Comparison of ENCODE assay signal across 10 cellular contexts in genomic region chr1:44407430-44408180, GRCh38. TPM values are rescaled to one million over a fixed set of nuclear protein-coding genes. Genes with fewer than 3 reads are reported as not detected.
DNase-seq lines count a peak whose midpoint lies in the region; ATAC-seq lines count a peak whose summit lies in the region.
"Had no signal": no experiment of that assay in that cellular context is flagged by ENCODE, and none has a peak within 500 bp of the region (broad histone marks: within the 10 kb centered on the region; RNA-seq: fewer than 3 reads in every experiment).

No MANE protein-coding gene starts in this region.

- H3K4me2 ChIP-seq in Karpas-422 (ENCODE audit: low read depth, low read length, poor library complexity, severe bottlenecking) = no peak overlapping the region

- H3K36me3 ChIP-seq in iPS DF 6.9 (ENCODE audit: control insufficient read depth, insufficient read depth, low read length) = no peaks in the 10 kb centered on the region
- H3K36me3 ChIP-seq in Karpas-422 (ENCODE audit: insufficient read depth, low read length) = no peaks in the 10 kb centered on the region

- H3K9me3 ChIP-seq in iPS DF 6.9 (ENCODE audit: control insufficient read depth, insufficient read depth, low read length) (no peaks in the 10 kb centered on the region), Karpas-422 (ENCODE audit: low read length) (no peaks in the 10 kb centered on the region)

- no peaks in the 10 kb centered on the region for H3K9me2 ChIP-seq in Karpas-422 (replicated peaks; ENCODE audit: insufficient read depth, low read length)

- no peak overlapping the region for H2AFZ ChIP-seq in Karpas-422 (ENCODE audit: low read length)
- H2AFZ ChIP-seq: parathyroid adenoma had no signal

- peak; percentile 51 for DNase-seq in NCI-H748 (lab: John Stamatoyannopoulos, UW; ENCODE audit: unreplicated experiment)
- no peak for DNase-seq in NCI-H748 treated with DMSO at 0.1 percent for 48 hours (lab: John Stamatoyannopoulos, UW)
- DNase-seq in activated T-helper 1 cell treated with anti-CD3 and anti-CD28 coated beads, Interleukin-12 subunit alpha, Interleukin-12 subunit beta, Interleukin-2, Interleukin-4 antibody, amounts not matched to agents 30 ng/mL and 10 ng/mL and 1 ng/mL, durations not matched to agents 14 hours and 24 hours and 36 hours (ENCODE audit: low spot score) = no peak
- DNase-seq in iPS DF 6.9 (ENCODE audit: low read depth, low spot score) = no peak
- no peak for DNase-seq in stimulated activated naive B cell treated with anti-CD40 and anti-IgM and Interleukin-4, amounts not matched to agents 10 μg/mL and 1 μg/mL and 100 μg/mL, for 72 hours
- DNase-seq in Karpas-422 = no peak
- DNase-seq in DMS79 (lab: John Stamatoyannopoulos, UW) = no peak

- H3K27me3 ChIP-seq in iPS DF 6.9 (ENCODE audit: control insufficient read depth, insufficient read depth, low read length) (peaks cover 21% of the 10 kb centered on the region; the same call in 1 of the 2 replicates), Karpas-422 (ENCODE audit: low read length) (no peaks in the 10 kb centered on the region)

- intact Hi-C loops in activated T-helper 1 cell treated with anti-CD3 and anti-CD28 coated beads, Interleukin-12 subunit alpha, Interleukin-12 subunit beta, Interleukin-2, Interleukin-4 antibody, amounts not matched to agents 30 ng/mL and 10 ng/mL and 1 ng/mL, durations not matched to agents 14 hours and 24 hours and 36 hours (cut with micrococcal nuclease) = loop anchor here (1.0 kb wide), 1 partner anchor 10 kb away; no protein-coding TSS in a partner anchor

- no peaks in the 10 kb centered on the region for H3K9me3 Mint-ChIP-seq in activated T-helper 1 cell treated with anti-CD3 and anti-CD28 coated beads, Interleukin-12 subunit alpha, Interleukin-12 subunit beta, Interleukin-2, Interleukin-4 antibody, amounts not matched to agents 30 ng/mL and 10 ng/mL and 1 ng/mL, durations not matched to agents 14 hours and 24 hours and 36 hours
- H3K9me3 Mint-ChIP-seq in stimulated activated naive B cell treated with anti-CD40 and anti-IgM and Interleukin-4, amounts not matched to agents 10 μg/mL and 1 μg/mL and 100 μg/mL, for 72 hours = peaks cover 0 to 6% of the 10 kb centered on the region in 2 donors

- H3K36me3 Mint-ChIP-seq in activated T-helper 1 cell treated with anti-CD3 and anti-CD28 coated beads, Interleukin-12 subunit alpha, Interleukin-12 subunit beta, Interleukin-2, Interleukin-4 antibody, amounts not matched to agents 30 ng/mL and 10 ng/mL and 1 ng/mL, durations not matched to agents 14 hours and 24 hours and 36 hours (ENCODE audit: low read depth) = no peaks in the 10 kb centered on the region
- no peaks in the 10 kb centered on the region for H3K36me3 Mint-ChIP-seq in stimulated activated naive B cell treated with anti-CD40 and anti-IgM and Interleukin-4, amounts not matched to agents 10 μg/mL and 1 μg/mL and 100 μg/mL, for 72 hours

- no peaks in the 10 kb centered on the region for H3K79me2 ChIP-seq in Karpas-422 (ENCODE audit: low read length)
- H3K79me2 ChIP-seq: parathyroid adenoma had no signal

- peak overlapping the region; percentile 65 for H3K4me3 ChIP-seq in iPS DF 6.9 (ENCODE audit: low read length)
- no peak overlapping the region for H3K4me3 ChIP-seq in Karpas-422 (ENCODE audit: low read length)

- H3K4me3 Mint-ChIP-seq in activated T-helper 1 cell treated with anti-CD3 and anti-CD28 coated beads, Interleukin-12 subunit alpha, Interleukin-12 subunit beta, Interleukin-2, Interleukin-4 antibody, amounts not matched to agents 30 ng/mL and 10 ng/mL and 1 ng/mL, durations not matched to agents 14 hours and 24 hours and 36 hours = no peak overlapping the region
- H3K4me3 Mint-ChIP-seq in stimulated activated naive B cell treated with anti-CD40 and anti-IgM and Interleukin-4, amounts not matched to agents 10 μg/mL and 1 μg/mL and 100 μg/mL, for 72 hours = peak overlapping the region; percentile 91 to 93

- peaks cover 38% of the 10 kb centered on the region for H3K27me3 Mint-ChIP-seq in activated T-helper 1 cell treated with anti-CD3 and anti-CD28 coated beads, Interleukin-12 subunit alpha, Interleukin-12 subunit beta, Interleukin-2, Interleukin-4 antibody, amounts not matched to agents 30 ng/mL and 10 ng/mL and 1 ng/mL, durations not matched to agents 14 hours and 24 hours and 36 hours (ENCODE audit: insufficient read depth)
- peaks cover 33 to 36% of the 10 kb centered on the region in 2 donors for H3K27me3 Mint-ChIP-seq in stimulated activated naive B cell treated with anti-CD40 and anti-IgM and Interleukin-4, amounts not matched to agents 10 μg/mL and 1 μg/mL and 100 μg/mL, for 72 hours

- H4K20me1 ChIP-seq in Karpas-422 (ENCODE audit: insufficient read depth, low read depth, low read length) = no peaks in the 10 kb centered on the region

- peak overlapping the region; percentile 5 for H3K27ac Mint-ChIP-seq in activated T-helper 1 cell treated with anti-CD3 and anti-CD28 coated beads, Interleukin-12 subunit alpha, Interleukin-12 subunit beta, Interleukin-2, Interleukin-4 antibody, amounts not matched to agents 30 ng/mL and 10 ng/mL and 1 ng/mL, durations not matched to agents 14 hours and 24 hours and 36 hours
- H3K27ac Mint-ChIP-seq in stimulated activated naive B cell treated with anti-CD40 and anti-IgM and Interleukin-4, amounts not matched to agents 10 μg/mL and 1 μg/mL and 100 μg/mL, for 72 hours = peak overlapping the region; percentile 86

- H3K27ac ChIP-seq in iPS DF 6.9 (ENCODE audit: low read length) (no peak overlapping the region), Karpas-422 (ENCODE audit: low read length) (no peak overlapping the region)
- H3K27ac ChIP-seq: parathyroid adenoma, SK-N-MC had no signal

- no CpG with 5 or more reads among the region's 83 CpGs for WGBS in iPS DF 6.9 (ENCODE audit: insufficient coverage, insufficient read length)

- peaks cover 21% of the 10 kb centered on the region for H3K4me1 Mint-ChIP-seq in activated T-helper 1 cell treated with anti-CD3 and anti-CD28 coated beads, Interleukin-12 subunit alpha, Interleukin-12 subunit beta, Interleukin-2, Interleukin-4 antibody, amounts not matched to agents 30 ng/mL and 10 ng/mL and 1 ng/mL, durations not matched to agents 14 hours and 24 hours and 36 hours (ENCODE audit: low read depth)
- peaks cover 16 to 45% of the 10 kb centered on the region in 2 donors for H3K4me1 Mint-ChIP-seq in stimulated activated naive B cell treated with anti-CD40 and anti-IgM and Interleukin-4, amounts not matched to agents 10 μg/mL and 1 μg/mL and 100 μg/mL, for 72 hours

- H3K9ac ChIP-seq in Karpas-422 (ENCODE audit: low read length) = no peak overlapping the region
- H3K9ac ChIP-seq: parathyroid adenoma had no signal

- H3K4me1 ChIP-seq in iPS DF 6.9 (ENCODE audit: control insufficient read depth, insufficient read depth, low read length) (no peaks in the 10 kb centered on the region), Karpas-422 (ENCODE audit: low read length) (no peaks in the 10 kb centered on the region; the same call in 1 of the 2 replicates)
- H3K4me1 ChIP-seq: parathyroid adenoma had no signal

- no peak for ATAC-seq in stimulated activated naive B cell treated with anti-CD40 and anti-IgM and Interleukin-4, amounts not matched to agents 10 μg/mL and 1 μg/mL and 100 μg/mL, for 72 hours (replicated peaks)
- no peak for ATAC-seq in HG03095 (IDR thresholded peaks at IDR 0.05; ENCODE audit: unreplicated experiment)

RNA-seq across cellular contexts. Expression of gene RNF220, which starts 2.5 kb away (rescaled TPM):
- total RNA-seq in activated T-helper 1 cell treated with anti-CD3 and anti-CD28 coated beads, Interleukin-12 subunit alpha, Interleukin-12 subunit beta, Interleukin-2, Interleukin-4 antibody, amounts not matched to agents 30 ng/mL and 10 ng/mL and 1 ng/mL, durations not matched to agents 14 hours and 24 hours and 36 hours = 103 and 107 TPM in 2 replicates
- 73.6 and 147 TPM in 2 replicates for total RNA-seq in Karpas-422 (2014; rRNA removed; shearing (Covaris generic); ENCODE audit: low replicate concordance)

RNA-seq across cellular contexts. Expression of gene ERI3, which starts 52.5 kb away (rescaled TPM):
- 51.4 and 55.4 TPM in 2 replicates for total RNA-seq in activated T-helper 1 cell treated with anti-CD3 and anti-CD28 coated beads, Interleukin-12 subunit alpha, Interleukin-12 subunit beta, Interleukin-2, Interleukin-4 antibody, amounts not matched to agents 30 ng/mL and 10 ng/mL and 1 ng/mL, durations not matched to agents 14 hours and 24 hours and 36 hours
- total RNA-seq in Karpas-422 (2014; rRNA removed; shearing (Covaris generic); ENCODE audit: low replicate concordance) = 50.3 and 67.2 TPM in 2 replicates
